ENCODE assay signal across 23 cellular contexts in genomic region chr1:95176859-95177258, GRCh38.
"Had no signal": no experiment of that assay in that cellular context is flagged by ENCODE, and none has a peak within 500 bp of the region (broad histone marks: within the 10 kb centered on the region; RNA-seq: fewer than 3 reads in every experiment).

No MANE protein-coding gene starts in this region.

- DNase-seq: activated CD4-positive, alpha-beta memory T cell treated with anti-CD3 and anti-CD28 coated beads for 36 hours; activated CD4-positive, alpha-beta T cell treated with anti-CD3 and anti-CD28 coated beads for 48 hours; activated effector memory CD4-positive, alpha-beta T cell treated with Interleukin-2 at 50 U/mL for 16 hours; activated naive CD4-positive, alpha-beta T cell treated with anti-CD3 and anti-CD28 coated beads for 36 hours; activated naive CD8-positive, alpha-beta T cell treated with anti-CD3 and anti-CD28 coated beads, Interleukin-2, amount 10 ng/mL, durations not matched to agents 7 days and 5 days; activated T-cell treated with anti-CD3 and anti-CD28 coated beads, Interleukin-2, amount 50 U/mL, for 72 hours; amniotic stem cell; esophagus squamous epithelium; gastrocnemius medialis; heart left ventricle; kidney; lower lobe of right lung; natural killer cell; spleen; stimulated activated CD4-positive, alpha-beta T cell treated with anti-CD3 and anti-CD28 coated beads, Interleukin-4, amount 100 ng/mL, for 1 hour; stimulated activated naive CD8-positive, alpha-beta T cell treated with anti-CD3 and anti-CD28 coated beads, Interleukin-15, amount 100 ng/mL, for 72 hours; T-helper 17 cell; tibial artery had no signal

- H3K9me3 Mint-ChIP-seq: activated CD4-positive, alpha-beta memory T cell treated with anti-CD3 and anti-CD28 coated beads for 36 hours; activated naive CD4-positive, alpha-beta T cell treated with anti-CD3 and anti-CD28 coated beads for 36 hours; activated naive CD8-positive, alpha-beta T cell treated with anti-CD3 and anti-CD28 coated beads, Interleukin-2, amount 10 ng/mL, durations not matched to agents 7 days and 5 days; activated T-cell treated with anti-CD3 and anti-CD28 coated beads, Interleukin-2, amount 50 U/mL, for 72 hours; central memory CD8-positive, alpha-beta T cell; natural killer cell; stimulated activated naive CD8-positive, alpha-beta T cell treated with anti-CD3 and anti-CD28 coated beads, Interleukin-15, amount 100 ng/mL, for 72 hours had no signal

- H3K4me3 ChIP-seq: breast epithelium, esophagus squamous epithelium, gastrocnemius medialis, heart left ventricle, lower lobe of right lung, prostate gland, right atrium auricular region, spleen, tibial artery had no signal

- H3K4me1 ChIP-seq: breast epithelium, esophagus squamous epithelium, lower lobe of right lung, prostate gland, spleen had no signal

- H3K9me3 ChIP-seq: breast epithelium, esophagus squamous epithelium, gastrocnemius medialis, heart left ventricle, lower lobe of right lung, prostate gland, right atrium auricular region, spleen, tibial artery had no signal

- H3K4me1 Mint-ChIP-seq: activated naive CD8-positive, alpha-beta T cell treated with anti-CD3 and anti-CD28 coated beads, Interleukin-2, amount 10 ng/mL, durations not matched to agents 7 days and 5 days; central memory CD8-positive, alpha-beta T cell; natural killer cell; stimulated activated naive CD8-positive, alpha-beta T cell treated with anti-CD3 and anti-CD28 coated beads, Interleukin-15, amount 100 ng/mL, for 72 hours; T-helper 17 cell had no signal

- H3K36me3 ChIP-seq: breast epithelium, esophagus squamous epithelium, lower lobe of right lung, prostate gland, spleen had no signal

- H3K27ac Mint-ChIP-seq: activated CD4-positive, alpha-beta memory T cell treated with anti-CD3 and anti-CD28 coated beads for 36 hours; activated naive CD4-positive, alpha-beta T cell treated with anti-CD3 and anti-CD28 coated beads for 36 hours; activated naive CD8-positive, alpha-beta T cell treated with anti-CD3 and anti-CD28 coated beads, Interleukin-2, amount 10 ng/mL, durations not matched to agents 7 days and 5 days; activated T-cell treated with anti-CD3 and anti-CD28 coated beads, Interleukin-2, amount 50 U/mL, for 72 hours; mesothelial cell of epicardium; natural killer cell; stimulated activated naive CD8-positive, alpha-beta T cell treated with anti-CD3 and anti-CD28 coated beads, Interleukin-15, amount 100 ng/mL, for 72 hours; T-helper 17 cell had no signal

- H3K27me3 Mint-ChIP-seq: stimulated activated naive CD8-positive, alpha-beta T cell treated with anti-CD3 and anti-CD28 coated beads, Interleukin-15, amount 100 ng/mL, for 72 hours had no signal

- H3K36me3 Mint-ChIP-seq: activated CD4-positive, alpha-beta memory T cell treated with anti-CD3 and anti-CD28 coated beads for 36 hours; activated naive CD8-positive, alpha-beta T cell treated with anti-CD3 and anti-CD28 coated beads, Interleukin-2, amount 10 ng/mL, durations not matched to agents 7 days and 5 days; natural killer cell had no signal

- H3K27ac ChIP-seq: breast epithelium, esophagus squamous epithelium, gastrocnemius medialis, heart left ventricle, lower lobe of right lung, prostate gland, right atrium auricular region, tibial artery had no signal

- ATAC-seq: activated T-cell treated with anti-CD3 and anti-CD28 coated beads, Interleukin-2, amount 50 U/mL, for 72 hours; gastrocnemius medialis; heart left ventricle; lower lobe of right lung; natural killer cell; stimulated activated naive CD8-positive, alpha-beta T cell treated with anti-CD3 and anti-CD28 coated beads, Interleukin-15, amount 100 ng/mL, for 72 hours; T-helper 17 cell had no signal

- H3K4me3 Mint-ChIP-seq: activated CD4-positive, alpha-beta memory T cell treated with anti-CD3 and anti-CD28 coated beads for 36 hours; activated naive CD4-positive, alpha-beta T cell treated with anti-CD3 and anti-CD28 coated beads for 36 hours; activated naive CD8-positive, alpha-beta T cell treated with anti-CD3 and anti-CD28 coated beads, Interleukin-2, amount 10 ng/mL, durations not matched to agents 7 days and 5 days; activated T-cell treated with anti-CD3 and anti-CD28 coated beads, Interleukin-2, amount 50 U/mL, for 72 hours; central memory CD8-positive, alpha-beta T cell; mesothelial cell of epicardium; natural killer cell; stimulated activated naive CD8-positive, alpha-beta T cell treated with anti-CD3 and anti-CD28 coated beads, Interleukin-15, amount 100 ng/mL, for 72 hours; T-helper 17 cell had no signal

- H3K27me3 ChIP-seq: breast epithelium, esophagus squamous epithelium, gastrocnemius medialis, heart left ventricle, right atrium auricular region, spleen, tibial artery had no signal
